Comparison of ENCODE assay signal across 8 cellular contexts in the genomic region with DNA sequence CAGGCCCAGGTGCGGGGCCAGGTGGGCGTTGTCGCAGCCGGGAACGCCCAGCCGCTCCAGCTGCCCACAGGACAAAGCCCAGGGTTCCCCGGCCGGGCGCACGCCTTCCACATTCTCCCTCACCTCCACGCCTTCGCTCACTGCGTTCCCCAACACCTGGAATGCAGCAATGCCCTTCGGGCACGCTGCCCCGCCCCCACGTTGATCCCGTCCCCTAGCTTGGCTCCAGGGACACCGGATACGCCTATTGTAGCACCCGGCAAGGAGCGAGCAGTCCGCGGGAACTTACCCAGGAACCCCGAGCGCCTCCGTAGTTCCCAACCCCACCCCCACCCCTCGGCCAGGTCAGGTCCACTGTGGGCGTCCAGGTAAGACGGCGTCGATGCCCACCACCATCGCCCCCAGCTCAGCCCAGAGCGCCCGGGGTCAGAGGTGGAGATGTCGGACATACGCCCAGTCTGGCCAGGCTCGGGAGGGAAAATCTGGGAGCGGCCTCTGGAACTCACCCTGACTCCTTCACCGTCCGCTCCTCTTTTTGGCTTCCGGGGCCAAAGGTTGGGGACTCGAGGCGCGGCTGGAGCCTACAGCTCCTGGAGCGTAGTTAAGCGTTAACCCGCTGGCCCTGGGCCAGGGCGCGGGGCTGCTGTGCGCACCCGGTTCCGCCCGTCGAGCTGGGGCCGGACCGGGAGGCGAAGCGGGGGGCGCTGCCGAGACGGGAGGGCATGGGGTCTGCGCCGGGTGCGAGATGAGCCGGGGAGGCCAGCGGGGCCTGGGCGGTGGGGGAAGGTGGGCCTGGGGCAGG. TPM values are rescaled to one million over a fixed set of nuclear protein-coding genes. Genes with fewer than 3 reads are reported as not detected.
A peak's percentile ranks its signal among the peaks of the same experiment; 100 is the strongest.
DNase-seq lines count a peak whose midpoint lies in the region; ATAC-seq, FAIRE-seq and TF ChIP-seq lines count a peak whose summit lies in the region.

No MANE protein-coding gene starts in this region.

- H3K36me3 ChIP-seq in pancreas: no peaks in the 10 kb centered on the region

- DNase-seq in Right ventricle myocardium superior (peak; percentile 52), cardiac septum (ENCODE audit: low spot score) (no peak), fibroblast of villous mesenchyme (ENCODE audit: low read depth) (no peak), pancreas (peak; percentile 67 to 92 (median 84)), GM19238 (ENCODE audit: insufficient read length, low spot score) (no peak)
- DNase-seq in activated CD4-positive, alpha-beta T cell treated with anti-CD3 and anti-CD28 coated beads, Interleukin-2, amount 10 ng/mL, durations not matched to agents 24 days and 14 days: no peak
- no peak for DNase-seq in stimulated activated CD4-positive, alpha-beta T cell treated with anti-CD3 and anti-CD28 coated beads, Interleukin-1b, Interleukin-23, amount 100 ng/mL, for 48 hours

- intact Hi-C loops in Right ventricle myocardium superior (cut with DNase I): no loop called here
- intact Hi-C loops in cardiac septum (cut with DNase I): no loop called here
- intact Hi-C loops in activated CD4-positive, alpha-beta T cell treated with anti-CD3 and anti-CD28 coated beads, Interleukin-2, amount 10 ng/mL, durations not matched to agents 24 days and 14 days (cut with micrococcal nuclease): loop anchor here (2.0 kb wide), 2 partner anchors 22 to 38 kb away; no protein-coding TSS in a partner anchor
- intact Hi-C loops in pancreas (cut with DNase I): no loop called here

- peak; percentile 14 for ATAC-seq in Right ventricle myocardium superior (ENCODE audit: poor library complexity)
- peak; percentile 61 to 71 (median 66) for ATAC-seq in pancreas
- no peak for ATAC-seq in HG03045 (IDR thresholded peaks at IDR 0.05; ENCODE audit: unreplicated experiment)

- H3K4me1 Mint-ChIP-seq in activated CD4-positive, alpha-beta T cell treated with anti-CD3 and anti-CD28 coated beads, Interleukin-2, amount 10 ng/mL, durations not matched to agents 24 days and 14 days: no peaks in the 10 kb centered on the region

- H3K4me3 Mint-ChIP-seq in activated CD4-positive, alpha-beta T cell treated with anti-CD3 and anti-CD28 coated beads, Interleukin-2, amount 10 ng/mL, durations not matched to agents 24 days and 14 days: peak overlapping the region; percentile 42

- no peak overlapping the region for H3K27ac Mint-ChIP-seq in activated CD4-positive, alpha-beta T cell treated with anti-CD3 and anti-CD28 coated beads, Interleukin-2, amount 10 ng/mL, durations not matched to agents 24 days and 14 days

- no peaks in the 10 kb centered on the region for H3K27me3 ChIP-seq in pancreas

- H3K27me3 Mint-ChIP-seq in activated CD4-positive, alpha-beta T cell treated with anti-CD3 and anti-CD28 coated beads, Interleukin-2, amount 10 ng/mL, durations not matched to agents 24 days and 14 days: peaks cover 11% of the 10 kb centered on the region

- H3K4me3 ChIP-seq in fibroblast of villous mesenchyme (ENCODE audit: low read depth, low read length) (peak overlapping the region; percentile 56), pancreas (peak overlapping the region; percentile 44 to 77 (median 60))

- TF ChIP-seq CTCF in fibroblast of villous mesenchyme (IDR thresholded peaks at IDR 0.05; ENCODE audit: insufficient read depth, low read depth, low read length) (no peak), pancreas (IDR thresholded peaks at IDR 0.05) (no peak)

- FAIRE-seq in pancreas (lab: Jason Lieb, UNC): no peak

- WGBS in pancreas, 2 donors: 0 to 1% methylated on average over 44 to 68 of the region's 68 CpGs

- H3K9me3 ChIP-seq in pancreas: no peaks in the 10 kb centered on the region

- no peaks in the 10 kb centered on the region for H3K9me3 Mint-ChIP-seq in activated CD4-positive, alpha-beta T cell treated with anti-CD3 and anti-CD28 coated beads, Interleukin-2, amount 10 ng/mL, durations not matched to agents 24 days and 14 days

- no peaks in the 10 kb centered on the region for H3K36me3 Mint-ChIP-seq in activated CD4-positive, alpha-beta T cell treated with anti-CD3 and anti-CD28 coated beads, Interleukin-2, amount 10 ng/mL, durations not matched to agents 24 days and 14 days (ENCODE audit: low read depth)

- peaks cover 0 to 14% (median 4%) of the 10 kb centered on the region in 3 donors for H3K4me1 ChIP-seq in pancreas

- H3K27ac ChIP-seq in pancreas: peak overlapping the region; percentile 69 to 85 (median 84)

RNA-seq across cellular contexts. Expression of a gene that starts 0.6 kb away (rescaled TPM):
- 9.5 TPM for total RNA-seq in Right ventricle myocardium superior
- total RNA-seq in cardiac septum: 19.2 TPM
- 8.3 and 9.0 TPM in 2 replicates for total RNA-seq in activated CD4-positive, alpha-beta T cell treated with anti-CD3 and anti-CD28 coated beads, Interleukin-2, amount 10 ng/mL, durations not matched to agents 24 days and 14 days
- 19.4 and 22.5 TPM in 2 replicates for total RNA-seq in fibroblast of villous mesenchyme
- total RNA-seq in pancreas: 10 to 100 TPM; 17.7 to 26.3 (median 21.9) TPM
- 10 to 100 TPM; 19.1 to 43.8 TPM for polyA plus RNA-seq in pancreas

Comparison
In these comparisons a context has a peak if more than half of its experiments do, and no peak if none do; other contexts are left out.
1. DNase-seq: peak in Right ventricle myocardium superior (single experiment) and pancreas (6 of 6); none in cardiac septum (single experiment), activated CD4-positive, alpha-beta T cell treated with anti-CD3 and anti-CD28 coated beads, Interleukin-2, amount 10 ng/mL, durations not matched to agents 24 days and 14 days (single experiment), fibroblast of villous mesenchyme (single experiment), GM19238 (single experiment) and stimulated activated CD4-positive, alpha-beta T cell treated with anti-CD3 and anti-CD28 coated beads, Interleukin-1b, Interleukin-23, amount 100 ng/mL, for 48 hours (single experiment).